In the genomic region with DNA sequence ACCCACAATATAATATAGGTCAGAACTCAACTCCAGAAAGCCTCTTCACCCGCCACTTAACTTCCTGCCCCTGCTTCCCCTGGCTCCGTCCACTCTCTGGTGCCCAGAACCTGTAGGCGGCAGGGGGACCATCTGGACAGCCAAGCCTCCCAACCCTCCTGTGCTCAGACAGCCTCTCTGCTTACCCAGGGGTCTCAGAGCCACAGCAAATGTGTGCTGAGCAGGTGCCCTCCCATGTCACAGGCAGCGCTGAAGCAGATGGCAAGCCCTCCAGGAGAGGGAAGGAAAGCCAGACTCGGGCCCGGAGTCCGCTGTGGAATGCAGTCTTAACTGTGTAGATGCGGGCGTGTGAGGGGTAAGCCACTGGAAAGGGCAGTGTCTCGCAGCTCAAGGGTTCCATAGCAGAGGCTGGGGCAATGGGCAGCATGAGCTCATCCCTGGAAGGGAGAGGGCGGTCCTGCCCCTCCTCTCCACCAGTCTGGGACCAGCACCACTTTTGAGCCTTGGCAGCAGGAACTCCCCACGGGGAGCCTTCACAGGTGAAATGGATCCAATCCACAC, we compare ENCODE assay signal across 2 cellular contexts.
TF ChIP-seq lines count a peak whose summit lies in the region.

No MANE protein-coding gene starts in this region.

TF ChIP-seq in H1, 55 proteins besides CTCF, POLR2A, EP300 and RAD21:
- TF ChIP-seq, protein P1, sequence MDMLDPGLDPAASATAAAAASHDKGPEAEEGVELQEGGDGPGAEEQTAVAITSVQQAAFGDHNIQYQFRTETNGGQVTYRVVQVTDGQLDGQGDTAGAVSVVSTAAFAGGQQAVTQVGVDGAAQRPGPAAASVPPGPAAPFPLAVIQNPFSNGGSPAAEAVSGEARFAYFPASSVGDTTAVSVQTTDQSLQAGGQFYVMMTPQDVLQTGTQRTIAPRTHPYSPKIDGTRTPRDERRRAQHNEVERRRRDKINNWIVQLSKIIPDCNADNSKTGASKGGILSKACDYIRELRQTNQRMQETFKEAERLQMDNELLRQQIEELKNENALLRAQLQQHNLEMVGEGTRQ (IDR thresholded peaks at IDR 0.05; ENCODE audit: low read length), result no peak
- no peak for TF ChIP-seq ASH2L (IDR thresholded peaks at IDR 0.05; ENCODE audit: low read length)
- no peak for TF ChIP-seq CBX5 (IDR thresholded peaks at IDR 0.05; ENCODE audit: low read depth, low read length)
- no peak for TF ChIP-seq YY1 (IDR thresholded peaks at IDR 0.05; ENCODE audit: low read depth, low read length)
- TF ChIP-seq KDM4A (IDR thresholded peaks at IDR 0.05; ENCODE audit: low read depth, low read length, severe bottlenecking), result no peak
- TF ChIP-seq NANOG (IDR thresholded peaks at IDR 0.05; ENCODE audit: insufficient read depth, low read depth, low read length, poor library complexity, severe bottlenecking), result no peak
- TF ChIP-seq SIRT6 (IDR thresholded peaks at IDR 0.05; ENCODE audit: low read length), result no peak
- TF ChIP-seq CHD1 (IDR thresholded peaks at IDR 0.05; ENCODE audit: low read depth, low read length), result no peak
- TF ChIP-seq, protein P2, sequence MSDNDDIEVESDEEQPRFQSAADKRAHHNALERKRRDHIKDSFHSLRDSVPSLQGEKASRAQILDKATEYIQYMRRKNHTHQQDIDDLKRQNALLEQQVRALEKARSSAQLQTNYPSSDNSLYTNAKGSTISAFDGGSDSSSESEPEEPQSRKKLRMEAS (IDR thresholded peaks at IDR 0.05), result no peak
- TF ChIP-seq TAF1 (IDR thresholded peaks at IDR 0.05; ENCODE audit: low read depth, low read length), result no peak
- no peak for TF ChIP-seq RFX5 (IDR thresholded peaks at IDR 0.05; ENCODE audit: borderline replicate concordance, low read depth, low read length)
- no peak for TF ChIP-seq SP1 (IDR thresholded peaks at IDR 0.05; ENCODE audit: low read depth, low read length)
- no peak for TF ChIP-seq RBBP5 (IDR thresholded peaks at IDR 0.05; ENCODE audit: borderline replicate concordance, low read depth, low read length)
- TF ChIP-seq JUN (IDR thresholded peaks at IDR 0.05; ENCODE audit: low read depth, low read length), result no peak

TF ChIP-seq in SK-N-SH, 30 proteins besides CTCF, POLR2A, EP300 and RAD21:
- TF ChIP-seq GATA2 (CRISPR knock-in tag; IDR thresholded peaks at IDR 0.05), result no peak
- TF ChIP-seq JUND (IDR thresholded peaks at IDR 0.05), result no peak
- TF ChIP-seq POLR2AphosphoS5 (IDR thresholded peaks at IDR 0.05; ENCODE audit: low read depth, low read length), result no peak
- TF ChIP-seq RFX5 (IDR thresholded peaks at IDR 0.05; ENCODE audit: low read length), result no peak
- TF ChIP-seq TEAD4 (IDR thresholded peaks at IDR 0.05; ENCODE audit: borderline replicate concordance, insufficient read depth), result no peak
- TF ChIP-seq GABPA (IDR thresholded peaks at IDR 0.05; ENCODE audit: low read depth), result no peak
- TF ChIP-seq, protein P3, sequence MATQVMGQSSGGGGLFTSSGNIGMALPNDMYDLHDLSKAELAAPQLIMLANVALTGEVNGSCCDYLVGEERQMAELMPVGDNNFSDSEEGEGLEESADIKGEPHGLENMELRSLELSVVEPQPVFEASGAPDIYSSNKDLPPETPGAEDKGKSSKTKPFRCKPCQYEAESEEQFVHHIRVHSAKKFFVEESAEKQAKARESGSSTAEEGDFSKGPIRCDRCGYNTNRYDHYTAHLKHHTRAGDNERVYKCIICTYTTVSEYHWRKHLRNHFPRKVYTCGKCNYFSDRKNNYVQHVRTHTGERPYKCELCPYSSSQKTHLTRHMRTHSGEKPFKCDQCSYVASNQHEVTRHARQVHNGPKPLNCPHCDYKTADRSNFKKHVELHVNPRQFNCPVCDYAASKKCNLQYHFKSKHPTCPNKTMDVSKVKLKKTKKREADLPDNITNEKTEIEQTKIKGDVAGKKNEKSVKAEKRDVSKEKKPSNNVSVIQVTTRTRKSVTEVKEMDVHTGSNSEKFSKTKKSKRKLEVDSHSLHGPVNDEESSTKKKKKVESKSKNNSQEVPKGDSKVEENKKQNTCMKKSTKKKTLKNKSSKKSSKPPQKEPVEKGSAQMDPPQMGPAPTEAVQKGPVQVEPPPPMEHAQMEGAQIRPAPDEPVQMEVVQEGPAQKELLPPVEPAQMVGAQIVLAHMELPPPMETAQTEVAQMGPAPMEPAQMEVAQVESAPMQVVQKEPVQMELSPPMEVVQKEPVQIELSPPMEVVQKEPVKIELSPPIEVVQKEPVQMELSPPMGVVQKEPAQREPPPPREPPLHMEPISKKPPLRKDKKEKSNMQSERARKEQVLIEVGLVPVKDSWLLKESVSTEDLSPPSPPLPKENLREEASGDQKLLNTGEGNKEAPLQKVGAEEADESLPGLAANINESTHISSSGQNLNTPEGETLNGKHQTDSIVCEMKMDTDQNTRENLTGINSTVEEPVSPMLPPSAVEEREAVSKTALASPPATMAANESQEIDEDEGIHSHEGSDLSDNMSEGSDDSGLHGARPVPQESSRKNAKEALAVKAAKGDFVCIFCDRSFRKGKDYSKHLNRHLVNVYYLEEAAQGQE (IDR thresholded peaks at IDR 0.05; ENCODE audit: low read depth, low read length), result no peak
- TF ChIP-seq TAF1 (IDR thresholded peaks at IDR 0.05; ENCODE audit: borderline replicate concordance, low read depth, low read length), result no peak
- no peak for TF ChIP-seq FOXM1 (IDR thresholded peaks at IDR 0.05; ENCODE audit: low read depth)
- no peak for TF ChIP-seq EZH2phosphoT487 (IDR thresholded peaks at IDR 0.05; ENCODE audit: borderline replicate concordance, low read depth)
- TF ChIP-seq MXI1 (IDR thresholded peaks at IDR 0.05; ENCODE audit: low read depth, low read length), result no peak
- TF ChIP-seq SMC3 (IDR thresholded peaks at IDR 0.05; ENCODE audit: low read depth, low read length), result no peak
- TF ChIP-seq, protein P4, sequence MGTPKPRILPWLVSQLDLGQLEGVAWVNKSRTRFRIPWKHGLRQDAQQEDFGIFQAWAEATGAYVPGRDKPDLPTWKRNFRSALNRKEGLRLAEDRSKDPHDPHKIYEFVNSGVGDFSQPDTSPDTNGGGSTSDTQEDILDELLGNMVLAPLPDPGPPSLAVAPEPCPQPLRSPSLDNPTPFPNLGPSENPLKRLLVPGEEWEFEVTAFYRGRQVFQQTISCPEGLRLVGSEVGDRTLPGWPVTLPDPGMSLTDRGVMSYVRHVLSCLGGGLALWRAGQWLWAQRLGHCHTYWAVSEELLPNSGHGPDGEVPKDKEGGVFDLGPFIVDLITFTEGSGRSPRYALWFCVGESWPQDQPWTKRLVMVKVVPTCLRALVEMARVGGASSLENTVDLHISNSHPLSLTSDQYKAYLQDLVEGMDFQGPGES (IDR thresholded peaks at IDR 0.05; ENCODE audit: low read depth, low read length), result no peak
- TF ChIP-seq, protein P5, sequence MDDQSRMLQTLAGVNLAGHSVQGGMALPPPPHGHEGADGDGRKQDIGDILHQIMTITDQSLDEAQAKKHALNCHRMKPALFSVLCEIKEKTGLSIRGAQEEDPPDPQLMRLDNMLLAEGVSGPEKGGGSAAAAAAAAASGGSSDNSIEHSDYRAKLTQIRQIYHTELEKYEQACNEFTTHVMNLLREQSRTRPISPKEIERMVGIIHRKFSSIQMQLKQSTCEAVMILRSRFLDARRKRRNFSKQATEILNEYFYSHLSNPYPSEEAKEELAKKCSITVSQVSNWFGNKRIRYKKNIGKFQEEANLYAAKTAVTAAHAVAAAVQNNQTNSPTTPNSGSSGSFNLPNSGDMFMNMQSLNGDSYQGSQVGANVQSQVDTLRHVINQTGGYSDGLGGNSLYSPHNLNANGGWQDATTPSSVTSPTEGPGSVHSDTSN (IDR thresholded peaks at IDR 0.05), result no peak
TF ChIP-seq in SK-N-SH: peak in this region for 0.
